8 cellular contexts compared by ENCODE assay signal in the genomic region with DNA sequence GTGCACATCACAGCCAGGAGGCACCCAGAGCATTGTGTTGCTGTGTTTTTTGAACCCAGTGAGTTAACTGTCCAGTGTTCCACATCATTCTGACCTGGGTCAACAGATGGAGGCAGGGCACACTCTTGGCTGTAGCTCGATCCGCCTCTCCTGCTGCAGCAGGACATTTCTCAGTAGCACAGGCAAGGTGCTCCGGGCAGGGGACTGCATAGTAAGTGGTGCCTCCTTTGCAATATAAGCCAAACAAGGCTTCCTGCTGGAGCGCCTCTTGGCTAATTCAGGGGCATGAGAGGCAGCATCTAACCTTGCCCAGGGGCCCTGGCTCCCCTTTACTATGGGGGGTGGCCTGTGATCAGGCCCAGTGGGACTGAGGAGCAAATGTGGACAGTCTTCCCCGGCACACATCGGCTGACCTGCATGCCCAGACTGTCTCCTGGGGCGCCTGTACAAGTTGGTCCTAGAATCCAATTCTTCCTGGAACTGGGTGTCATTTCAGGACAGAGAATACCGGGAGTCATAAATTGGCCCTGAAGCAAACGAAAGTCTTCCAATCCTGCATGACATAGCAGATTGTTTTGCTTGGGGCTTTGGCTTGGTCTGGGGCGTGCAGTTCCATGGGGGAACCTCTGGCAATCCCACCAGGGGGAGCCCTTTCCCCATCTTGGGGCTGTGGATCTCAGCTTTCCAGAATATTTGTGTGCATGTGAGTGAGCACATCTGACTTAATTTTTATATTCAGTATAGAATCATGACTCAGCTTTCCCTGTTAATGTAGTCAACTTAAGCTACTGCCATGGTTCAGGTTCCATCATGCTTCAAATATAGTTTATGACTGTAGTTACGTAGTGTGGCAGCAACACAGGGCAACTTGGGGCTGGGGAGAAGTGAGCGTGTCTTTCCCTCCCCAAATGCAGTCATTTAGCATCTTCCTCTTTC. TPM values are rescaled to one million over a fixed set of nuclear protein-coding genes. Genes with fewer than 3 reads are reported as not detected.
DNase-seq lines count a peak whose midpoint lies in the region; ATAC-seq, FAIRE-seq and TF ChIP-seq lines count a peak whose summit lies in the region.

No MANE protein-coding gene starts in this region.

- H3K4me2 ChIP-seq in Karpas-422 (ENCODE audit: low read depth, low read length, poor library complexity, severe bottlenecking) (no peak overlapping the region), neuronal stem cell (ENCODE audit: insufficient read depth, low read length, poor library complexity, severe bottlenecking) (no peak overlapping the region)

- no peak overlapping the region for H4K91ac ChIP-seq in neuronal stem cell (ENCODE audit: low read depth, low read length, poor library complexity)

- no peaks in the 10 kb centered on the region for H3K9me2 ChIP-seq in Karpas-422 (replicated peaks; ENCODE audit: insufficient read depth, low read length)

- no peaks in the 10 kb centered on the region for H3K9me3 ChIP-seq in Karpas-422 (ENCODE audit: low read length)
- no peaks in the 10 kb centered on the region for H3K9me3 ChIP-seq in neuronal stem cell (replicated peaks in 1 of 2; ENCODE audit: control insufficient read depth in 2 of 2, insufficient read depth in 1 of 2, low read depth in 1 of 2, low read length in 2 of 2)
- H3K9me3 ChIP-seq in stomach = no peaks in the 10 kb centered on the region

- intact Hi-C loops in activated naive CD4-positive, alpha-beta T cell treated with anti-CD3 and anti-CD28 coated beads for 36 hours (cut with micrococcal nuclease) = loop anchor here (1.0 to 5.0 kb wide), 8 partner anchors 18 to 346 kb away; a partner anchor contains a TSS
- intact Hi-C loops in stomach (cut with DNase I; ENCODE audit: low total_unique reads) = loop anchor here (10.0 kb wide), 1 partner anchor 83 kb away; a partner anchor contains a TSS

- no peaks in the 10 kb centered on the region for H3K79me2 ChIP-seq in Karpas-422 (ENCODE audit: low read length)

- no peak overlapping the region for H3K14ac ChIP-seq in neuronal stem cell (ENCODE audit: low read length)

- H3K18ac ChIP-seq in neuronal stem cell (ENCODE audit: low read length) = peak overlapping the region; percentile 85

- H3K9me3 Mint-ChIP-seq in activated naive CD4-positive, alpha-beta T cell treated with anti-CD3 and anti-CD28 coated beads for 36 hours = no peaks in the 10 kb centered on the region

- FAIRE-seq in frontal cortex (lab: Jason Lieb, UNC) = peak; percentile 43

- peaks cover 66% of the 10 kb centered on the region for H3K4me1 Mint-ChIP-seq in activated naive CD4-positive, alpha-beta T cell treated with anti-CD3 and anti-CD28 coated beads for 36 hours (ENCODE audit: low read depth)

- H3K27ac ChIP-seq in Karpas-422 (ENCODE audit: low read length) (no peak overlapping the region), neuronal stem cell (replicated peaks; ENCODE audit: low read length) (no peak overlapping the region), stomach (peak overlapping the region; percentile 3 to 82 (median 75))

- H3K4me3 Mint-ChIP-seq in activated naive CD4-positive, alpha-beta T cell treated with anti-CD3 and anti-CD28 coated beads for 36 hours = peak overlapping the region; percentile 75

- H3K9ac ChIP-seq in Karpas-422 (ENCODE audit: low read length) (no peak overlapping the region), neuronal stem cell (ENCODE audit: low read depth, low read length, poor library complexity) (no peak overlapping the region)

- ATAC-seq in GM18520 (IDR thresholded peaks at IDR 0.05; ENCODE audit: unreplicated experiment) = no peak

- H2BK15ac ChIP-seq in neuronal stem cell (ENCODE audit: low read length) = peak overlapping the region; percentile 46

- no peaks in the 10 kb centered on the region for H3K27me3 Mint-ChIP-seq in activated naive CD4-positive, alpha-beta T cell treated with anti-CD3 and anti-CD28 coated beads for 36 hours (ENCODE audit: low read depth)

- no peak overlapping the region for H2BK120ac ChIP-seq in neuronal stem cell (ENCODE audit: low read depth, low read length)

- no peaks in the 10 kb centered on the region for H3K79me1 ChIP-seq in neuronal stem cell (ENCODE audit: low read depth, low read length)

- no peak overlapping the region for H2AFZ ChIP-seq in Karpas-422 (ENCODE audit: low read length)
- H2AFZ ChIP-seq in neuronal stem cell (ENCODE audit: low read length) = peak overlapping the region; percentile 91

- H3K23ac ChIP-seq in neuronal stem cell (ENCODE audit: low read depth, low read length, poor library complexity) = no peak overlapping the region

- H2AK5ac ChIP-seq in neuronal stem cell (ENCODE audit: low read depth, low read length) = peak overlapping the region; percentile 38

- H3K4me3 ChIP-seq in Karpas-422 (ENCODE audit: low read length) = no peak overlapping the region
- H3K4me3 ChIP-seq in neuronal stem cell (ENCODE audit: low read length in 2 of 2) = no peak overlapping the region
- H3K4me3 ChIP-seq in stomach = peak overlapping the region in 2 of 4 donors; percentile 12 to 35

- H3K36me3 Mint-ChIP-seq in activated naive CD4-positive, alpha-beta T cell treated with anti-CD3 and anti-CD28 coated beads for 36 hours (ENCODE audit: low read depth) = peaks cover 6% of the 10 kb centered on the region

- H4K20me1 ChIP-seq in Karpas-422 (ENCODE audit: insufficient read depth, low read depth, low read length) = no peaks in the 10 kb centered on the region; the same call in 1 of the 2 replicates

- peak in 5 of 7 experiments; percentile 82 to 98 (median 92) for TF ChIP-seq CTCF in stomach (IDR thresholded peaks at IDR 0.05)

- H2BK12ac ChIP-seq in neuronal stem cell (ENCODE audit: low read length) = peak overlapping the region; percentile 77

- H3K27me3 ChIP-seq in Karpas-422 (ENCODE audit: low read length) = no peaks in the 10 kb centered on the region
- H3K27me3 ChIP-seq in neuronal stem cell (ENCODE audit: control insufficient read depth in 3 of 3, insufficient read depth in 3 of 3, low read depth in 1 of 3, low read length in 3 of 3) = no peaks in the 10 kb centered on the region
- no peaks in the 10 kb centered on the region for H3K27me3 ChIP-seq in stomach

- no peak overlapping the region for H3K4ac ChIP-seq in neuronal stem cell (ENCODE audit: low read length)

- no CpG with 5 or more reads among the region's 12 CpGs for WGBS in neuronal stem cell (ENCODE audit: extremely low coverage in 2 of 2, insufficient read length in 2 of 2, insufficient replicate concordance in 1 of 2), 2 donors
- 36 to 57% (median 44%) methylated on average over 11 to 12 of the region's 12 CpGs for WGBS in stomach, 5 donors

- TF ChIP-seq EP300 in stomach (IDR thresholded peaks at IDR 0.05) = peak; percentile 57

- H3K4me1 ChIP-seq in Karpas-422 (ENCODE audit: low read length) (no peaks in the 10 kb centered on the region), neuronal stem cell (ENCODE audit: control insufficient read depth in 2 of 2, insufficient read depth in 1 of 2, low read depth in 1 of 2, low read length in 2 of 2) (peaks cover 3 to 9% of the 10 kb centered on the region in 2 donors), stomach (peaks cover 17 to 42% (median 24%) of the 10 kb centered on the region in 4 donors)

- H4K8ac ChIP-seq in neuronal stem cell (ENCODE audit: low read depth, low read length) = no peak overlapping the region

- no peak overlapping the region for H2BK5ac ChIP-seq in neuronal stem cell (ENCODE audit: low read length)

- peak; percentile 53 for DNase-seq in DMS 273 treated with DMSO at 0.1 percent for 48 hours (lab: John Stamatoyannopoulos, UW)
- DNase-seq in Karpas-422 = peak; percentile 85
- DNase-seq in SK-N-DZ (ENCODE audit: low spot score) = peak; percentile 58
- peak; percentile 94 for DNase-seq in activated naive CD4-positive, alpha-beta T cell treated with anti-CD3 and anti-CD28 coated beads for 36 hours
- DNase-seq in frontal cortex (ENCODE audit: low spot score in 2 of 2) = peak; percentile 55 to 76
- DNase-seq in neuronal stem cell (ENCODE audit: low spot score) = peak; percentile 68
- peak; percentile 90 for DNase-seq in stomach

- no peak for TF ChIP-seq POLR2A in stomach (IDR thresholded peaks at IDR 0.05)

- H3K27ac Mint-ChIP-seq in activated naive CD4-positive, alpha-beta T cell treated with anti-CD3 and anti-CD28 coated beads for 36 hours = peak overlapping the region; percentile 95

- no peaks in the 10 kb centered on the region for H3K36me3 ChIP-seq in Karpas-422 (ENCODE audit: insufficient read depth, low read length)
- no peaks in the 10 kb centered on the region for H3K36me3 ChIP-seq in neuronal stem cell (replicated peaks in 1 of 2; ENCODE audit: control insufficient read depth in 2 of 2, insufficient read depth in 2 of 2, low read length in 2 of 2)
- H3K36me3 ChIP-seq in stomach = no peaks in the 10 kb centered on the region

- CTCF ChIA-PET in activated naive CD4-positive, alpha-beta T cell treated with anti-CD3 and anti-CD28 coated beads for 36 hours (lab: Charles Lee) = interaction anchor here (0.6 to 4.8 kb wide), 32 partner anchors 8 to 1515 kb away, joined by 3 to 39 read pairs (median 4); a partner anchor contains a TSS

RNA-seq across cellular contexts. Expression of a gene that starts 56.0 kb away (rescaled TPM):
- total RNA-seq in Karpas-422 (2014; rRNA removed; shearing (Covaris generic); ENCODE audit: low replicate concordance) = 0.15 and 0.25 TPM in 2 replicates
- 14.3 and 120 TPM in 2 replicates for polyA plus RNA-seq in SK-N-DZ (2014; cell fraction: cytosol; rRNA removed)
- 20.8 and 26.1 TPM in 2 replicates for polyA plus RNA-seq in SK-N-DZ (2014; cell fraction: nucleus; rRNA removed)
- total RNA-seq in activated naive CD4-positive, alpha-beta T cell treated with anti-CD3 and anti-CD28 coated beads for 36 hours = 10 to 100 TPM in 1 of 2 experiments, 1 to 10 TPM in 1; 9.5 to 10.1 TPM
- total RNA-seq in frontal cortex (106 TPM), stomach (100 to 1,000 TPM in 3 of 5 donors, 10 to 100 TPM in 2; 51.3 to 144 (median 109) TPM)
- polyA plus RNA-seq in neuronal stem cell (2013, experiment 1 of 2) = 144 TPM
- polyA plus RNA-seq in neuronal stem cell (2013, experiment 2 of 2) = 140 TPM
- polyA plus RNA-seq in stomach = 10 to 100 TPM; 17.6 to 88.7 (median 49.4) TPM

Comparison
In these comparisons a context has a peak if more than half of its experiments do, and no peak if none do; other contexts are left out.
1. H3K27ac ChIP-seq: peak in stomach (5 of 5); none in Karpas-422 (single experiment) and neuronal stem cell (single experiment).
2. Peak in every context shown above with its lines, with median percentiles within 50 percentile points of each other: DNase-seq.